Comparison of ENCODE assay signal across 5 cellular contexts in genomic region chrX:2752441-2752840, GRCh38. TPM values are rescaled to one million over a fixed set of nuclear protein-coding genes. Genes with fewer than 3 reads are reported as not detected.
"Had no signal": no experiment of that assay in that cellular context is flagged by ENCODE, and none has a peak within 500 bp of the region (broad histone marks: within the 10 kb centered on the region; RNA-seq: fewer than 3 reads in every experiment).

No MANE protein-coding gene starts in this region.

RNA-seq across cellular contexts. Expression of gene XG, which starts 0.6 kb away (rescaled TPM):
- total RNA-seq: activated CD8-positive, alpha-beta memory T cell treated with anti-CD3 and anti-CD28 coated beads for 36 hours; activated T-cell treated with anti-CD3 and anti-CD28 coated beads, Interleukin-2, amount 50 U/mL, for 4 hours; activated T-helper 2 cell treated with anti-CD3 and anti-CD28 coated beads, Interferon-gamma antibody, Interleukin-2, Interleukin-4, amounts not matched to agents 10 μg/mL and 5 μg/mL and 100 μg/mL, durations not matched to agents 14 hours and 24 hours and 36 hours; chondrocyte; SJSA1 had no signal
